In genomic region chr13:51154029-51154555, GRCh38 we compare ENCODE assay signal across 9 cellular contexts. TPM values are rescaled to one million over a fixed set of nuclear protein-coding genes. Genes with fewer than 3 reads are reported as not detected.
DNase-seq lines count a peak whose midpoint lies in the region; ATAC-seq and TF ChIP-seq lines count a peak whose summit lies in the region.
"Had no signal": no experiment of that assay in that cellular context is flagged by ENCODE, and none has a peak within 500 bp of the region (broad histone marks: within the 10 kb centered on the region; RNA-seq: fewer than 3 reads in every experiment).

No MANE protein-coding gene starts in this region.

- peaks cover 12% of the 10 kb centered on the region for H3K4me1 Mint-ChIP-seq in CD14-positive monocyte
- peaks cover 40% of the 10 kb centered on the region for H3K4me1 Mint-ChIP-seq in progenitor cell of endocrine pancreas (ENCODE audit: low read depth)

- ATAC-seq in mucosa of descending colon, result peak; percentile 32
- no peak for ATAC-seq in Right ventricle myocardium superior (ENCODE audit: poor library complexity)
- ATAC-seq in HG02678 (IDR thresholded peaks at IDR 0.05; ENCODE audit: unreplicated experiment), result no peak

- intact Hi-C loops in CD14-positive monocyte (cut with micrococcal nuclease) (no loop called here), mucosa of descending colon (cut with DNase I, micrococcal nuclease) (loop anchor here in 1 of 2 donors (5.0 kb wide), 1 partner anchor 133 kb away; no protein-coding TSS in a partner anchor), Right ventricle myocardium superior (cut with DNase I) (no loop called here)

- H3K27me3 Mint-ChIP-seq in CD14-positive monocyte (ENCODE audit: low read depth in 3 of 3) (peaks cover 0 to 4% (median 1%) of the 10 kb centered on the region in 3 donors), progenitor cell of endocrine pancreas (no peaks in the 10 kb centered on the region)

- H3K4me1 ChIP-seq in mucosa of descending colon (ENCODE audit: low read depth), result no peaks in the 10 kb centered on the region

- peak overlapping the region in 4 of 7 donors; percentile 9 to 94 (median 66) for H3K27ac Mint-ChIP-seq in CD14-positive monocyte
- H3K27ac Mint-ChIP-seq in progenitor cell of endocrine pancreas, result no peak overlapping the region

- no peaks in the 10 kb centered on the region for H3K9me3 ChIP-seq in mucosa of descending colon

- no peaks in the 10 kb centered on the region for H3K9me3 Mint-ChIP-seq in CD14-positive monocyte
- H3K9me3 Mint-ChIP-seq in progenitor cell of endocrine pancreas (ENCODE audit: low read depth), result no peaks in the 10 kb centered on the region

- TF ChIP-seq CTCF in CD14-positive monocyte (IDR thresholded peaks at IDR 0.05), result no peak
- TF ChIP-seq CTCF in astrocyte of the spinal cord (IDR thresholded peaks at IDR 0.05; ENCODE audit: low read depth, low read length), result no peak
- TF ChIP-seq CTCF in mucosa of descending colon (IDR thresholded peaks at IDR 0.05), result no peak
- no peak for TF ChIP-seq CTCF in progenitor cell of endocrine pancreas (IDR thresholded peaks at IDR 0.05; ENCODE audit: unreplicated experiment)

- H3K36me3 ChIP-seq in mucosa of descending colon (ENCODE audit: low read depth), result no peaks in the 10 kb centered on the region

- H3K36me3 Mint-ChIP-seq in CD14-positive monocyte (no peaks in the 10 kb centered on the region), progenitor cell of endocrine pancreas (ENCODE audit: insufficient read depth) (no peaks in the 10 kb centered on the region)

- in situ Hi-C loops in astrocyte of the spinal cord (cut with HindIII; ENCODE audit: low sequenced_read_pairs), result no loop called here

- H3K4me3 Mint-ChIP-seq in CD14-positive monocyte (peak overlapping the region in 1 of 2 donors; percentile 40), progenitor cell of endocrine pancreas (ENCODE audit: low read depth) (no peak overlapping the region)

- no peak for DNase-seq in CD14-positive monocyte (ENCODE audit: low spot score)
- DNase-seq in HT1080 (ENCODE audit: low read depth), result peak; percentile 45
- DNase-seq in astrocyte of the spinal cord (ENCODE audit: low read depth, low spot score), result peak; percentile 32
- no peak for DNase-seq in mucosa of descending colon
- DNase-seq in kidney glomerular epithelial cell (lab: John Stamatoyannopoulos, UW), result no peak
- DNase-seq in Right ventricle myocardium superior, result no peak
- no peak for DNase-seq in progenitor cell of endocrine pancreas (ENCODE audit: low spot score, unreplicated experiment)

- no peak overlapping the region for H3K4me3 ChIP-seq in astrocyte of the spinal cord (ENCODE audit: low read depth, low read length)
- H3K4me3 ChIP-seq in mucosa of descending colon, result no peak overlapping the region

RNA-seq across cellular contexts. Expression of gene C13orf42, which starts 43.0 kb away (rescaled TPM):
- not detected for polyA plus RNA-seq in CD14-positive monocyte
- total RNA-seq in HT1080 (2014; rRNA removed; shearing (Covaris generic)), result not detected in 2 replicates
- not detected in 2 replicates for polyA plus RNA-seq in HT1080 (2015; cell fraction: cytosol; rRNA removed)
- not detected in 2 replicates for polyA plus RNA-seq in HT1080 (2015; cell fraction: nucleus; rRNA removed)
- total RNA-seq in mucosa of descending colon (not detected), Right ventricle myocardium superior (not detected), progenitor cell of endocrine pancreas (not detected in 2 replicates)
- polyA plus RNA-seq: neural cell had no signal

Comparison
In these comparisons a context has a peak if more than half of its experiments do, and no peak if none do; other contexts are left out.
1. DNase-seq: peak in HT1080 (single experiment) and astrocyte of the spinal cord (single experiment); none in CD14-positive monocyte (single experiment), mucosa of descending colon (0 of 3), kidney glomerular epithelial cell (single experiment), Right ventricle myocardium superior (single experiment) and progenitor cell of endocrine pancreas (single experiment).